In the genomic region with DNA sequence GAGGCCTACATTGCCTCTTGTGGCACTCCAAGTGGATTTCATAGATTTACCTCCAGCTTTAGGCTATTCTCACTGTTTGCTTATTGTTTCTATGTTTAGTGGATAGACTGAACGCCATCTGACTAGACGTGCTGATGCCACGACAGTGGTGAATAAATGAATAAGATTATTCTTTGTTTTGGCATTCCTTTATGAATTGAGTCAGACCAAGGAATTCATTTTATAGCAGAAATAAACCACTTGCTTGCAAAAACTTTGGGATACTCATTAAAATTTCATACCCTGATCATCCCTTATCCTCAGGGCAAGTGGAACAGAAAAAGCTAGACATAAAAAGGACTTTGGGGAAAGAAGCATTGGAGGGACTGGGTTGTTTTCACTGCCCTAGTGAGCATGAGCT, we compare ENCODE assay signal across 1 cellular context.
TF ChIP-seq lines count a peak whose summit lies in the region.

No MANE protein-coding gene starts in this region.

TF ChIP-seq in IMR-90, 13 proteins besides CTCF, POLR2A, EP300 and RAD21:
- TF ChIP-seq MXI1 (IDR thresholded peaks at IDR 0.05; ENCODE audit: borderline replicate concordance, low read depth, low read length) (no peak), RCOR1 (IDR thresholded peaks at IDR 0.05; ENCODE audit: insufficient replicate concordance, low read length) (no peak), MAZ (IDR thresholded peaks at IDR 0.05; ENCODE audit: borderline replicate concordance, low read depth, low read length) (no peak), CEBPB (IDR thresholded peaks at IDR 0.05; ENCODE audit: low read depth, low read length) (no peak), NFE2L2 (IDR thresholded peaks at IDR 0.05; ENCODE audit: low read depth, low read length) (no peak), MAFK (IDR thresholded peaks at IDR 0.05; ENCODE audit: low read depth, low read length) (no peak), RFX5 (IDR thresholded peaks at IDR 0.05; ENCODE audit: low read depth, low read length) (no peak)
- TF ChIP-seq, protein P1, sequence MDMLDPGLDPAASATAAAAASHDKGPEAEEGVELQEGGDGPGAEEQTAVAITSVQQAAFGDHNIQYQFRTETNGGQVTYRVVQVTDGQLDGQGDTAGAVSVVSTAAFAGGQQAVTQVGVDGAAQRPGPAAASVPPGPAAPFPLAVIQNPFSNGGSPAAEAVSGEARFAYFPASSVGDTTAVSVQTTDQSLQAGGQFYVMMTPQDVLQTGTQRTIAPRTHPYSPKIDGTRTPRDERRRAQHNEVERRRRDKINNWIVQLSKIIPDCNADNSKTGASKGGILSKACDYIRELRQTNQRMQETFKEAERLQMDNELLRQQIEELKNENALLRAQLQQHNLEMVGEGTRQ (IDR thresholded peaks at IDR 0.05; ENCODE audit: low read depth, low read length): no peak
TF ChIP-seq in IMR-90: peak in this region for 0.
